In the genomic region with DNA sequence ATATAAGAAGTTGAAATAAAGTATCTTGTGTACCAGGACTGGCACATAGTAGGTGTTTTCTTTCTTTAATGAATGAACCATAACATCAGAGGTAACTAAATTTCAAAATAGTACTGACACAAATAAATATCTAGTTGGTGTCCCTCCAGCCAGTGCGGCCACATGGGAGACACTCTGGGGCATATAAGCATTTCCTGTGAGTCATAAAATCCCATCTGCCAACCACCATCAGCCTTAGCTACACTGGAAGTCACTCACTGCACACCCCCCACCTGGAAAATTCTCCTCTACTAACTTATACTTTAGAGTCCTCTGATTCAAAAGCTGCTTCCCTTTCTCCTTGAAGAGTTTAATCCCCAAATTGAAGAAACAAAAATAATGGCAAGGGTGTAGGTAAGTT, we compare ENCODE assay signal across 16 cellular contexts. TPM values are rescaled to one million over a fixed set of nuclear protein-coding genes. Genes with fewer than 3 reads are reported as not detected.
DNase-seq lines count a peak whose midpoint lies in the region; ATAC-seq lines count a peak whose summit lies in the region.
"Had no signal": no experiment of that assay in that cellular context is flagged by ENCODE, and none has a peak within 500 bp of the region (broad histone marks: within the 10 kb centered on the region; RNA-seq: fewer than 3 reads in every experiment).

No MANE protein-coding gene starts in this region.

- H4K20me1 ChIP-seq in BLaER1 treated with 17β-estradiol and CSF1 and Interleukin-3, amounts not matched to agents 10 nM and 100 nM: no peaks in the 10 kb centered on the region

- peak overlapping the region; percentile 13 to 61 (median 46); a peak in 19 of 22 replicates for H3K4me2 ChIP-seq in BLaER1 treated with 17β-estradiol and CSF1 and Interleukin-3, amounts not matched to agents 10 nM and 100 nM

- peaks cover 0 to 4% (median 0%) of the 10 kb centered on the region in 11 experiments; a peak in 1 of 22 replicates for H3K9me3 ChIP-seq in BLaER1 treated with 17β-estradiol and CSF1 and Interleukin-3, amounts not matched to agents 10 nM and 100 nM (replicated peaks in 1 of 11)
- H3K9me3 ChIP-seq: sigmoid colon, transverse colon had no signal

- peak; percentile 9 for DNase-seq in SK-MEL-5 (ENCODE audit: low read depth, low spot score)
- peak; percentile 33 for DNase-seq in glomerular visceral epithelial cell (ENCODE audit: extremely low spot score)
- no peak for DNase-seq in NCI-H510A (lab: John Stamatoyannopoulos, UW)
- DNase-seq: aorta; CD4-positive, CD25-positive, alpha-beta regulatory T cell; erythroblast; naive thymus-derived CD4-positive, alpha-beta T cell; NCI-H2081 treated with DMSO at 0.1 percent for 48 hours; PC-3; sigmoid colon; transverse colon had no signal

- in situ Hi-C loops in SK-MEL-5 (cut with HindIII; ENCODE audit: low pct_unique_long_range_greater_than_20kb, low sequenced_read_pairs): no loop called here

- no peak overlapping the region for H3K9ac ChIP-seq in BLaER1 treated with 17β-estradiol and CSF1 and Interleukin-3, amounts not matched to agents 10 nM and 100 nM

- peaks cover 12 to 24% (median 19%) of the 10 kb centered on the region in 10 experiments for H3K4me1 ChIP-seq in BLaER1 treated with 17β-estradiol and CSF1 and Interleukin-3, amounts not matched to agents 10 nM and 100 nM
- H3K4me1 ChIP-seq: sigmoid colon, transverse colon had no signal

- H3K4me3 ChIP-seq in BLaER1 treated with 17β-estradiol and CSF1 and Interleukin-3, amounts not matched to agents 10 nM and 100 nM: no peak overlapping the region
- H3K4me3 ChIP-seq: sigmoid colon, transverse colon had no signal

- ATAC-seq in HG03442 (IDR thresholded peaks at IDR 0.05; ENCODE audit: unreplicated experiment): peak; percentile 65
- ATAC-seq in GM19455 (IDR thresholded peaks at IDR 0.05; ENCODE audit: unreplicated experiment): no peak
- no peak for ATAC-seq in HG03521 (IDR thresholded peaks at IDR 0.05; ENCODE audit: unreplicated experiment)
- ATAC-seq in HG03457 (IDR thresholded peaks at IDR 0.05; ENCODE audit: unreplicated experiment): no peak
- ATAC-seq: naive thymus-derived CD4-positive, alpha-beta T cell; PC-3 had no signal

- H3K36me3 ChIP-seq in BLaER1 treated with 17β-estradiol and CSF1 and Interleukin-3, amounts not matched to agents 10 nM and 100 nM: no peaks in the 10 kb centered on the region
- H3K36me3 ChIP-seq: sigmoid colon, transverse colon had no signal

- H3K27ac ChIP-seq in BLaER1 treated with 17β-estradiol and CSF1 and Interleukin-3, amounts not matched to agents 10 nM and 100 nM: peak overlapping the region in 2 of 11 experiments; percentile 5 to 30; a peak in 2 of 22 replicates
- H3K27ac ChIP-seq: sigmoid colon, transverse colon had no signal

- H3K27me3 ChIP-seq in BLaER1 treated with 17β-estradiol and CSF1 and Interleukin-3, amounts not matched to agents 10 nM and 100 nM: no peaks in the 10 kb centered on the region
- H3K27me3 ChIP-seq: sigmoid colon, transverse colon had no signal

RNA-seq across cellular contexts. Expression of gene DYDC1, which starts 32.5 kb away (rescaled TPM):
- total RNA-seq in SK-MEL-5 (2014; rRNA removed; shearing (Covaris generic)): not detected in 2 replicates
- polyA plus RNA-seq in SK-MEL-5 (2015; cell fraction: cytosol; rRNA removed): not detected in 2 replicates
- not detected in 2 replicates for polyA plus RNA-seq in SK-MEL-5 (2015; cell fraction: nucleus; rRNA removed)
- total RNA-seq: aorta; CD4-positive, CD25-positive, alpha-beta regulatory T cell; naive thymus-derived CD4-positive, alpha-beta T cell; PC-3; sigmoid colon; transverse colon had no signal
- polyA plus RNA-seq: aorta; CD4-positive, CD25-positive, alpha-beta regulatory T cell; naive thymus-derived CD4-positive, alpha-beta T cell; sigmoid colon had no signal

RNA-seq across cellular contexts. Expression of gene DYDC2, which starts 32.5 kb away (rescaled TPM):
- 0.16 and 0.24 TPM in 2 replicates for total RNA-seq in SK-MEL-5 (2014; rRNA removed; shearing (Covaris generic))
- polyA plus RNA-seq in SK-MEL-5 (2015; cell fraction: cytosol; rRNA removed): 0.08 and 1.3 TPM in 2 replicates
- not detected in 2 replicates for polyA plus RNA-seq in SK-MEL-5 (2015; cell fraction: nucleus; rRNA removed)
- total RNA-seq: aorta; CD4-positive, CD25-positive, alpha-beta regulatory T cell; naive thymus-derived CD4-positive, alpha-beta T cell; PC-3; sigmoid colon; transverse colon had no signal
- polyA plus RNA-seq: aorta; CD4-positive, CD25-positive, alpha-beta regulatory T cell; naive thymus-derived CD4-positive, alpha-beta T cell had no signal

RNA-seq across cellular contexts. Expression of gene MAT1A, which starts 34.6 kb away (rescaled TPM):
- 63.7 and 63.8 TPM in 2 replicates for total RNA-seq in SK-MEL-5 (2014; rRNA removed; shearing (Covaris generic))
- polyA plus RNA-seq in SK-MEL-5 (2015; cell fraction: cytosol; rRNA removed): 47.6 and 55.0 TPM in 2 replicates
- 58.5 and 62.6 TPM in 2 replicates for polyA plus RNA-seq in SK-MEL-5 (2015; cell fraction: nucleus; rRNA removed)
- total RNA-seq: CD4-positive, CD25-positive, alpha-beta regulatory T cell; naive thymus-derived CD4-positive, alpha-beta T cell; PC-3; sigmoid colon had no signal
- polyA plus RNA-seq: aorta; CD4-positive, CD25-positive, alpha-beta regulatory T cell; naive thymus-derived CD4-positive, alpha-beta T cell had no signal
